12 cellular contexts compared by ENCODE assay signal in genomic region chr19:13017306-13018036, GRCh38. TPM values are rescaled to one million over a fixed set of nuclear protein-coding genes. Genes with fewer than 3 reads are reported as not detected.
DNase-seq lines count a peak whose midpoint lies in the region; ATAC-seq, FAIRE-seq and TF ChIP-seq lines count a peak whose summit lies in the region.
"Had no signal": no experiment of that assay in that cellular context is flagged by ENCODE, and none has a peak within 500 bp of the region (broad histone marks: within the 10 kb centered on the region; RNA-seq: fewer than 3 reads in every experiment).

No MANE protein-coding gene starts in this region.

- H3K4me1 ChIP-seq in PC-3 (ENCODE audit: insufficient read depth, low read length): peaks cover 82% of the 10 kb centered on the region
- H3K4me1 ChIP-seq in H1 (replicated peaks in 1 of 4; ENCODE audit: control insufficient read depth in 3 of 4, insufficient read depth in 4 of 4, low read length in 3 of 4): peaks cover 13 to 44% (median 30%) of the 10 kb centered on the region in 4 experiments
- peaks cover 90% of the 10 kb centered on the region for H3K4me1 ChIP-seq in muscle layer of colon (ENCODE audit: insufficient read depth, low read length)
- H3K4me1 ChIP-seq in upper lobe of left lung: peaks cover 87 to 98% (median 88%) of the 10 kb centered on the region in 4 donors
- peaks cover 17% of the 10 kb centered on the region for H3K4me1 ChIP-seq in BE2C

- WGBS in H1 (ENCODE audit: extremely low coverage in 1 of 2, insufficient coverage in 1 of 2, insufficient read length in 1 of 2, insufficient replicate concordance in 2 of 2, low coverage in 1 of 2, low lambda C conversion rate in 2 of 2, missing lambda C conversion rate in 1 of 2), 2 experiments: 4% methylated on average over 14 of the region's 14 CpGs; no CpG with 5 or more reads in 1 of the 2 experiments
- 49 to 55% methylated on average over 14 of the region's 14 CpGs for WGBS in upper lobe of left lung, 2 donors

- peak overlapping the region; percentile 50 for H3K27ac ChIP-seq in PC-3 (ENCODE audit: low read length)
- H3K27ac ChIP-seq in H1 (ENCODE audit: low read depth, low read length): no peak overlapping the region
- peak overlapping the region; percentile 96 for H3K27ac ChIP-seq in muscle layer of colon (ENCODE audit: low read depth, low read length)
- peak overlapping the region; percentile 85 to 92 (median 88) for H3K27ac ChIP-seq in upper lobe of left lung

- H2BK12ac ChIP-seq in H1 (ENCODE audit: low read depth, low read length): no peak overlapping the region; the same call in 1 of the 2 replicates

- H3K4ac ChIP-seq in H1 (replicated peaks; ENCODE audit: insufficient read length, low read depth, low read length): no peak overlapping the region

- no peak overlapping the region for H4K8ac ChIP-seq in H1 (ENCODE audit: extremely low read depth, insufficient read depth, low read length)

- no peaks in the 10 kb centered on the region for H3K36me3 ChIP-seq in PC-3 (ENCODE audit: low read depth, low read length)
- H3K36me3 ChIP-seq in H1 (ENCODE audit: control insufficient read depth in 2 of 4, insufficient read depth in 4 of 4, low read length in 3 of 4): no peaks in the 10 kb centered on the region; a peak in 1 of 8 replicates
- H3K36me3 ChIP-seq in muscle layer of colon (ENCODE audit: insufficient read depth, low read length): no peaks in the 10 kb centered on the region
- H3K36me3 ChIP-seq in upper lobe of left lung: no peaks in the 10 kb centered on the region
- no peaks in the 10 kb centered on the region for H3K36me3 ChIP-seq in BE2C

- H3K9ac ChIP-seq in PC-3 (ENCODE audit: low read length) (peak overlapping the region; percentile 86), H1 (replicated peaks in 1 of 4; ENCODE audit: extremely low read depth in 1 of 4, low read depth in 3 of 4, low read length in 3 of 4) (no peak overlapping the region), muscle layer of colon (ENCODE audit: low read length) (peak overlapping the region; percentile 66)

- CTCF ChIA-PET in PC-3 (lab: Charles Lee): interaction anchor here (1.5 to 1.8 kb wide), 2 partner anchors 14 to 16 kb away, joined by 6 read pairs; no protein-coding TSS in a partner anchor
- CTCF ChIA-PET in H1 (lab: Charles Lee; ENCODE audit: partially characterized antibody): interaction anchor here (0.6 to 7.7 kb wide), 13 partner anchors 11 to 245 kb away, joined by 3 to 82 read pairs (median 5); no protein-coding TSS in a partner anchor

- H4K5ac ChIP-seq in H1 (ENCODE audit: insufficient read length, low read depth, low read length): no peak overlapping the region

- H3K27me3 ChIP-seq in PC-3 (ENCODE audit: low read length): no peaks in the 10 kb centered on the region
- H3K27me3 ChIP-seq in H1 (replicated peaks in 1 of 4; ENCODE audit: control insufficient read depth in 3 of 4, extremely low read depth in 1 of 4, insufficient read depth in 3 of 4, low read length in 3 of 4): peaks cover 81 to 98% (median 96%) of the 10 kb centered on the region in 4 experiments
- no peaks in the 10 kb centered on the region for H3K27me3 ChIP-seq in muscle layer of colon (ENCODE audit: control insufficient read depth in 1 of 2, insufficient read depth in 2 of 2, low read length in 2 of 2)
- H3K27me3 ChIP-seq in upper lobe of left lung: peaks cover 0 to 12% (median under 1%) of the 10 kb centered on the region in 4 donors
- no peaks in the 10 kb centered on the region for H3K27me3 ChIP-seq in BE2C

- no peak overlapping the region; the same call in 1 of the 2 replicates for H3K18ac ChIP-seq in H1 (ENCODE audit: extremely low read depth, low read length)

- no peak overlapping the region for H4K91ac ChIP-seq in H1 (replicated peaks; ENCODE audit: insufficient read length, low read length)

- H3K9me2 ChIP-seq in PC-3 (replicated peaks; ENCODE audit: low read length): no peaks in the 10 kb centered on the region

- no peak overlapping the region for H3K23ac ChIP-seq in H1 (ENCODE audit: insufficient read length)

- no peak overlapping the region for H3K14ac ChIP-seq in H1 (ENCODE audit: insufficient read length)

- H3K4me3 ChIP-seq in PC-3 (ENCODE audit: low read length) (peak overlapping the region; percentile 56), H1 (ENCODE audit: extremely low read depth in 1 of 4, insufficient read depth in 2 of 4, low read depth in 3 of 4, low read length in 4 of 4) (no peak overlapping the region; a peak in 1 of 8 replicates), muscle layer of colon (ENCODE audit: low read depth in 1 of 2, low read length in 2 of 2) (peak overlapping the region; percentile 23 to 64), upper lobe of left lung (peak overlapping the region in 1 of 4 donors; percentile 19), BE2C (ENCODE audit: low read depth, low read length) (no peak overlapping the region)

- H2BK20ac ChIP-seq in H1 (ENCODE audit: low read length): peak overlapping the region; percentile 43; the same call in 1 of the 2 replicates

- peak overlapping the region; percentile 30; the same call in 1 of the 2 replicates for H2BK5ac ChIP-seq in H1 (ENCODE audit: low read depth, low read length)

- H3K79me2 ChIP-seq in PC-3 (ENCODE audit: low read length) (peaks cover 100% of the 10 kb centered on the region), H1 (ENCODE audit: control insufficient read depth in 1 of 2, insufficient read depth in 2 of 2, low read length in 2 of 2) (no peaks in the 10 kb centered on the region)

- TF ChIP-seq RAD21 in H1 (IDR thresholded peaks at IDR 0.05 in 1 of 2, conservative IDR thresholded peaks at IDR 0.05 in 1 of 2; ENCODE audit: low read depth in 2 of 2, low read length in 2 of 2): no peak

- H3K9me3 ChIP-seq in PC-3 (ENCODE audit: low read length) (no peaks in the 10 kb centered on the region), H1 (ENCODE audit: insufficient read depth in 2 of 2, low read depth in 1 of 2, low read length in 1 of 2) (peaks cover 0 to under 1% of the 10 kb centered on the region in 2 experiments; a peak in 1 of 4 replicates), muscle layer of colon (ENCODE audit: low read length) (no peaks in the 10 kb centered on the region), upper lobe of left lung (no peaks in the 10 kb centered on the region), BE2C (no peaks in the 10 kb centered on the region)

- no peak for TF ChIP-seq POLR2A in H1 (IDR thresholded peaks at IDR 0.05; ENCODE audit: control extremely low read depth in 1 of 2, low read depth in 2 of 2, low read length in 2 of 2)
- no peak for TF ChIP-seq POLR2A in upper lobe of left lung (IDR thresholded peaks at IDR 0.05)

- no peak for FAIRE-seq in H1 (lab: Jason Lieb, UNC)
- FAIRE-seq: colon, GM18507 had no signal

- peaks cover 5% of the 10 kb centered on the region for H3F3A ChIP-seq in PC-3 (ENCODE audit: low read length, unreplicated experiment)

- ATAC-seq in PC-3 (peak; percentile 7), upper lobe of left lung (ENCODE audit: low FRiP score in 2 of 2) (no peak)
- ATAC-seq: naive thymus-derived CD4-positive, alpha-beta T cell; stimulated activated naive B cell treated with anti-CD40 and anti-IgM and Interleukin-4, amounts not matched to agents 10 μg/mL and 1 μg/mL and 100 μg/mL, for 72 hours had no signal

- no peak for TF ChIP-seq CTCF in PC-3 (conservative IDR thresholded peaks at IDR 0.05; ENCODE audit: low read depth, low read length)
- no peak for TF ChIP-seq CTCF in H1 (IDR thresholded peaks at IDR 0.05; ENCODE audit: control extremely low read depth in 1 of 3, insufficient read depth in 1 of 3, low read depth in 1 of 3, low read length in 3 of 3)
- no peak for TF ChIP-seq CTCF in upper lobe of left lung (IDR thresholded peaks at IDR 0.05)
- TF ChIP-seq CTCF in BE2C (IDR thresholded peaks at IDR 0.05; ENCODE audit: low read depth, low read length): no peak

- POLR2A ChIA-PET in PC-3 (lab: Charles Lee; ENCODE audit: unreplicated experiment): interaction anchor here (0.6 kb wide), 1 partner anchor 38 kb away, joined by 3 read pairs; no protein-coding TSS in a partner anchor
- POLR2A ChIA-PET in H1 (lab: Charles Lee; ENCODE audit: partially characterized antibody): interaction anchor here (0.8 to 2.6 kb wide), 9 partner anchors 11 to 79 kb away, joined by 3 to 14 read pairs (median 3); no protein-coding TSS in a partner anchor

- H3K56ac ChIP-seq in H1 (replicated peaks; ENCODE audit: insufficient read length, low read depth, low read length): no peak overlapping the region

- H4K20me1 ChIP-seq in PC-3 (ENCODE audit: low read length) (no peaks in the 10 kb centered on the region), H1 (replicated peaks in 1 of 2; ENCODE audit: control insufficient read depth in 1 of 2, insufficient read depth in 2 of 2, low read length in 2 of 2) (peaks cover 0 to 23% of the 10 kb centered on the region in 2 experiments)

- H3K4me2 ChIP-seq in PC-3 (ENCODE audit: low read length) (peak overlapping the region; percentile 92), H1 (ENCODE audit: insufficient read depth in 1 of 2, low read depth in 2 of 2, low read length in 2 of 2) (peak overlapping the region; percentile 36 to 50; a peak in 3 of 4 replicates)

- DNase-seq in PC-3 (peak; percentile 70), H1 (ENCODE audit: low read depth in 1 of 2, low spot score in 2 of 2) (peak in 1 of 2 experiments; percentile 65), upper lobe of left lung (no peak), BE2C (no peak), occipital lobe (lab: John Stamatoyannopoulos, UW) (no peak)
- no peak for DNase-seq in activated naive CD4-positive, alpha-beta T cell treated with anti-CD3 and anti-CD28 coated beads, Interleukin-2, amount 50 U/mL, for 16 hours
- DNase-seq: DMS79; naive thymus-derived CD4-positive, alpha-beta T cell; stimulated activated naive B cell treated with anti-CD40 and anti-IgM and Interleukin-4, amounts not matched to agents 10 μg/mL and 1 μg/mL and 100 μg/mL, for 72 hours had no signal

- no peak overlapping the region for H2BK120ac ChIP-seq in H1 (replicated peaks; ENCODE audit: low read depth, low read length)

- H2BK15ac ChIP-seq in H1 (ENCODE audit: low read length): no peak overlapping the region

- intact Hi-C loops in PC-3 (cut with micrococcal nuclease): loop anchor here (5.0 kb wide), 1 partner anchor 35 kb away; no protein-coding TSS in a partner anchor

- no peaks in the 10 kb centered on the region for H3K79me1 ChIP-seq in H1 (ENCODE audit: low read depth, low read length)

- no peak overlapping the region for H2AK5ac ChIP-seq in H1 (ENCODE audit: low read depth, low read length)

- no peaks in the 10 kb centered on the region; the same call in 1 of the 2 replicates for H3K23me2 ChIP-seq in H1 (ENCODE audit: low read depth, low read length)

- no peak for TF ChIP-seq EP300 in H1 (IDR thresholded peaks at IDR 0.05; ENCODE audit: borderline replicate concordance in 1 of 2, low read depth in 2 of 2, low read length in 2 of 2)
- TF ChIP-seq EP300 in upper lobe of left lung (IDR thresholded peaks at IDR 0.05): no peak

- peak overlapping the region; percentile 49 for H2AFZ ChIP-seq in PC-3 (ENCODE audit: low read length)
- no peak overlapping the region for H2AFZ ChIP-seq in H1 (ENCODE audit: low read length)

- no TSS peak for BruUV-seq in PC-3 (replicated peaks; lab: Mats Ljungman, UMichigan)

RNA-seq across cellular contexts. Expression of gene NFIX, which starts 22.2 kb away (rescaled TPM):
- 43.3 and 75.8 TPM in 2 replicates for total RNA-seq in PC-3 (2014; rRNA removed)
- total RNA-seq in H1 (2021; fragmentation: NEBNext Ultra II Directional; extraction: Animal tissue kit (Norgen Biotek cat#: 25700)): 0.20 and 0.27 TPM in 2 replicates
- polyA plus RNA-seq in H1 (2011; rRNA removed): 0.03 and 0.08 TPM in 2 replicates
- polyA plus RNA-seq in H1 (2011; cell fraction: cytosol; rRNA removed): 0.05 TPM
- polyA plus RNA-seq in H1 (2011; cell fraction: nucleus; rRNA removed): 0.14 TPM
- 0.09 to 0.22 TPM (median 0.12 TPM) in 3 of 4 replicates, not detected in the other for polyA plus RNA-seq in H1 (2012, experiment 1 of 2)
- polyA plus RNA-seq in H1 (2012, experiment 2 of 2): 0.07 TPM
- polyA plus RNA-seq in H1 (2013, experiment 1 of 2): 0.26 TPM
- 0.18 TPM for polyA plus RNA-seq in H1 (2013, experiment 2 of 2)
- 0.02 and 0.13 TPM in 2 replicates for polyA minus RNA-seq in H1 (2011; rRNA and poly(A)+ RNA removed)
- not detected for polyA minus RNA-seq in H1 (2011; cell fraction: cytosol; rRNA and poly(A)+ RNA removed)
- polyA minus RNA-seq in H1 (2011; cell fraction: nucleus; rRNA and poly(A)+ RNA removed): 0.40 TPM
- total RNA-seq in upper lobe of left lung: 100 to 1,000 TPM in 3 of 6 donors, 10 to 100 TPM in 3; 64.0 to 188 (median 107) TPM
- polyA plus RNA-seq in BE2C (2012; ENCODE audit: insufficient read depth, insufficient read length, low read depth): 34.1 TPM
- 124 TPM for total RNA-seq in occipital lobe

RNA-seq across cellular contexts. Expression of gene DAND5, which starts 48.1 kb away (rescaled TPM):
- total RNA-seq in PC-3 (2014; rRNA removed) (0.55 and 1.1 TPM in 2 replicates), upper lobe of left lung (not detected), occipital lobe (not detected)
- 0.17 and 0.25 TPM in 2 replicates for total RNA-seq in H1 (2021; fragmentation: NEBNext Ultra II Directional; extraction: Animal tissue kit (Norgen Biotek cat#: 25700))
- polyA plus RNA-seq in H1 (2011; rRNA removed): 0.13 and 0.14 TPM in 2 replicates
- 0.23 TPM for polyA plus RNA-seq in H1 (2011; cell fraction: cytosol; rRNA removed)
- polyA plus RNA-seq in H1 (2011; cell fraction: nucleus; rRNA removed): 0.29 TPM
- 0.25 to 0.41 TPM (median 0.35 TPM) in 4 replicates for polyA plus RNA-seq in H1 (2012, experiment 1 of 2)
- polyA plus RNA-seq in H1 (2012, experiment 2 of 2): not detected
- polyA plus RNA-seq in H1 (2013, experiment 1 of 2): 0.20 TPM
- polyA plus RNA-seq in H1 (2013, experiment 2 of 2): 0.18 TPM
- polyA minus RNA-seq in H1 (2011; rRNA and poly(A)+ RNA removed): 0.32 TPM in 2 replicates
- not detected for polyA minus RNA-seq in H1 (2011; cell fraction: cytosol; rRNA and poly(A)+ RNA removed)
- not detected for polyA minus RNA-seq in H1 (2011; cell fraction: nucleus; rRNA and poly(A)+ RNA removed)
- polyA plus RNA-seq in BE2C (2012; ENCODE audit: insufficient read depth, insufficient read length, low read depth): 0.25 TPM
- total RNA-seq: naive thymus-derived CD4-positive, alpha-beta T cell had no signal
- polyA plus RNA-seq: naive thymus-derived CD4-positive, alpha-beta T cell had no signal

Comparison
In these comparisons a context has a peak if more than half of its experiments do, and no peak if none do; other contexts are left out.
1. H3K4me3 ChIP-seq: peak in PC-3 (single experiment) and muscle layer of colon (2 of 2); none in H1 (0 of 4) and BE2C (single experiment).
2. H3K9ac ChIP-seq: peak in PC-3 (single experiment) and muscle layer of colon (single experiment); none in H1 (0 of 4).
3. RNA of gene NFIX, which starts 22.2 kb away (total RNA-seq): 64.0 to 188 TPM in upper lobe of left lung, 124 TPM in occipital lobe (single experiment) and 43.3 to 75.8 TPM in PC-3; 0.20 to 0.27 TPM in H1; every median in the first group is over 10 times any median in the second.